ENCODE assay signal across 10 cellular contexts in the genomic region with DNA sequence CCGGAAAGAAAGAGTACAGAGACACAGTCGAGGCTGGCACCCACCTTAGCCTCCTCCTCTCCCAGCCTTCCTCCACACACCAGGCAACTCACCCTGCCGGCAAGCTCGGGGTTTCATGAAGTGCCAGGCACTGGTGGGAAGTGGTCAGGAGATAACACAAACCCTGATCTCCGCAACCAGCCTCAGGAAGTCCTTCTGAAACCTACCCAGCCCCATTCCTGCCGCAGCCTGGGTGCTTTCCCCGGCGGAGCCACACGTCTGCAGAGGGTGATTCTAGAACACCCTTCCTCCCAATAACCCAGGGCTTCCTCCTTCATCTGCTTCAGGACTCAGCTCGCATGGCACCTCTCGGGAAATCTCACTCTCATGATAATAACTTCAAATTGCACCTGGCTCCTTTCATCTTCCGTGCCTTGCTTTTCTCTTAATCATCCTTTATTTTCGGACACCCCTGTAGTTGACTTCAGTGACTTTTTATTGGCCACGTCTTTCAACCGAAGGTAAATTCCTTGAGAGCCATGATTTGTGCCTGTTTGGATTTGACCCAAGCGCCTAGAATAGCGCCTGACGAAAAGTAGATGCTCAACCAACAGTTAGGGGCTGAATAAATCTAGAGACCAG. TPM values are rescaled to one million over a fixed set of nuclear protein-coding genes. Genes with fewer than 3 reads are reported as not detected.
DNase-seq lines count a peak whose midpoint lies in the region; ATAC-seq and TF ChIP-seq lines count a peak whose summit lies in the region.
"Had no signal": no experiment of that assay in that cellular context is flagged by ENCODE, and none has a peak within 500 bp of the region (broad histone marks: within the 10 kb centered on the region; RNA-seq: fewer than 3 reads in every experiment).

No MANE protein-coding gene starts in this region.

- CTCF ChIA-PET in HEK293T (lab: Yijun Ruan, JAX), result interaction anchor here (0.6 to 2.9 kb wide), 6 partner anchors 9 to 118 kb away, joined by 3 to 35 read pairs (median 4); no protein-coding TSS in a partner anchor

- ATAC-seq in mucosa of descending colon, result peak; percentile 47

- intact Hi-C loops in mucosa of descending colon (cut with DNase I, micrococcal nuclease), result loop anchor here (5.0 kb wide), 3 partner anchors 62 to 117 kb away; no protein-coding TSS in a partner anchor

- H3K36me3 ChIP-seq in mucosa of descending colon (ENCODE audit: low read depth), result no peaks in the 10 kb centered on the region
- H3K36me3 ChIP-seq: pancreas had no signal

- no peaks in the 10 kb centered on the region for H3K4me1 ChIP-seq in mucosa of descending colon (ENCODE audit: low read depth)
- H3K4me1 ChIP-seq: pancreas had no signal

- DNase-seq in ELR (ENCODE audit: low read depth) (peak; percentile 30), NB4 (ENCODE audit: low read depth) (peak; percentile 61), activated T-helper 1 cell treated with Interleukin-2 at 50 U/mL for 16 hours (ENCODE audit: low read depth) (peak; percentile 36), mucosa of descending colon (no peak), HEK293T (ENCODE audit: extremely low spot score) (no peak), KG1 (lab: John Stamatoyannopoulos, UW) (no peak), pons (ENCODE audit: low spot score) (no peak), NCI-H1105 treated with DMSO at 0.1 percent for 48 hours (lab: John Stamatoyannopoulos, UW) (no peak)
- DNase-seq: SIG-M5 had no signal

- POLR2A ChIA-PET in HEK293T (lab: Yijun Ruan, JAX), result interaction anchor here (1.0 kb wide), 1 partner anchor 17 kb away, joined by 3 read pairs; no protein-coding TSS in a partner anchor

- no peak for TF ChIP-seq CTCF in NB4 (IDR thresholded peaks at IDR 0.05; ENCODE audit: low read depth, low read length)
- no peak for TF ChIP-seq CTCF in mucosa of descending colon (IDR thresholded peaks at IDR 0.05)

- TF ChIP-seq POLR2A in NB4 (IDR thresholded peaks at IDR 0.05; ENCODE audit: extremely low read depth, insufficient read length), result no peak

- no peaks in the 10 kb centered on the region for H3K9me3 ChIP-seq in mucosa of descending colon
- H3K9me3 ChIP-seq: pancreas had no signal

- H3K4me3 ChIP-seq in NB4 (ENCODE audit: low read depth, low read length) (no peak overlapping the region), mucosa of descending colon (no peak overlapping the region)
- H3K4me3 ChIP-seq: pancreas had no signal

TF ChIP-seq in HEK293T, 16 proteins besides CTCF, POLR2A, EP300 and RAD21:
- no peak for TF ChIP-seq FOXA1 (IDR thresholded peaks at IDR 0.05)
- TF ChIP-seq, protein P1, sequence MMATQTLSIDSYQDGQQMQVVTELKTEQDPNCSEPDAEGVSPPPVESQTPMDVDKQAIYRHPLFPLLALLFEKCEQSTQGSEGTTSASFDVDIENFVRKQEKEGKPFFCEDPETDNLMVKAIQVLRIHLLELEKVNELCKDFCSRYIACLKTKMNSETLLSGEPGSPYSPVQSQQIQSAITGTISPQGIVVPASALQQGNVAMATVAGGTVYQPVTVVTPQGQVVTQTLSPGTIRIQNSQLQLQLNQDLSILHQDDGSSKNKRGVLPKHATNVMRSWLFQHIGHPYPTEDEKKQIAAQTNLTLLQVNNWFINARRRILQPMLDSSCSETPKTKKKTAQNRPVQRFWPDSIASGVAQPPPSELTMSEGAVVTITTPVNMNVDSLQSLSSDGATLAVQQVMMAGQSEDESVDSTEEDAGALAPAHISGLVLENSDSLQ (IDR thresholded peaks at IDR 0.05), result no peak
- TF ChIP-seq FOXK2 (IDR thresholded peaks at IDR 0.05), result no peak
- TF ChIP-seq HDGF (IDR thresholded peaks at IDR 0.05; ENCODE audit: borderline replicate concordance), result no peak
- no peak for TF ChIP-seq BHLHE40 (IDR thresholded peaks at IDR 0.05; ENCODE audit: borderline replicate concordance)
- no peak for TF ChIP-seq ARNT (IDR thresholded peaks at IDR 0.05)
- no peak for TF ChIP-seq NFRKB (IDR thresholded peaks at IDR 0.05)
- no peak for TF ChIP-seq CTBP1 (IDR thresholded peaks at IDR 0.05; ENCODE audit: borderline replicate concordance)
- no peak for TF ChIP-seq ELF4 (IDR thresholded peaks at IDR 0.05)
- no peak for TF ChIP-seq SUZ12 (IDR thresholded peaks at IDR 0.05)
- TF ChIP-seq SP1 (IDR thresholded peaks at IDR 0.05), result no peak
- no peak for TF ChIP-seq TARDBP (IDR thresholded peaks at IDR 0.05)
- TF ChIP-seq FOXM1 (IDR thresholded peaks at IDR 0.05; ENCODE audit: borderline replicate concordance), result no peak
- TF ChIP-seq L3MBTL2 (conservative IDR thresholded peaks at IDR 0.05), result no peak
TF ChIP-seq in HEK293T: peak in this region for 0.

RNA-seq across cellular contexts. Expression of a gene that starts 8.7 kb away (rescaled TPM):
- total RNA-seq in mucosa of descending colon, result 100 to 1,000 TPM; 316 to 631 (median 383) TPM

Comparison
In these comparisons a context has a peak if more than half of its experiments do, and no peak if none do; other contexts are left out.
1. DNase-seq: peak in ELR (single experiment), NB4 (single experiment) and activated T-helper 1 cell treated with Interleukin-2 at 50 U/mL for 16 hours (single experiment); none in mucosa of descending colon (0 of 3), HEK293T (single experiment), KG1 (single experiment), pons (single experiment) and NCI-H1105 treated with DMSO at 0.1 percent for 48 hours (single experiment).